8 cellular contexts compared by ENCODE assay signal in the genomic region with DNA sequence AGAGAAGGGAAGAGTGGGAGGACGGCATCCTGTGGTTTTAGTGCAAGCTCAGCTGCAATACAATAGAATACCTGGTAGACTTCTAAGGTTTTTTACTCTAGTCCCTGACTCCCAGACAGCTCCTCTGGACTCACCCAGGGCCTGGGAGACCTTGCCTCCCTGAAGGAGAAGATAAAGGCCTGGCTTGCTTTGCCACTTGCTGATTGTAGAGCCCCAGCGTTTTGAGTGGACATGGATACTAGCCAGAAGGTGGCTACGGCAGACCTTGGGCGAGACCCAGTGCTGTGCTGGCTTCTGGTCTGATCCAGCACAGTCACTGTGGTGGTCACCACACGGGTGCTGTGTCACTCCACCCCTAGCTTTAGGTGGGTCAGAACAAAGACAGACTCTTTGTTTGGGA.
"Had no signal": no experiment of that assay in that cellular context is flagged by ENCODE, and none has a peak within 500 bp of the region (broad histone marks: within the 10 kb centered on the region; RNA-seq: fewer than 3 reads in every experiment).

No MANE protein-coding gene starts in this region.

- H2AFZ ChIP-seq: GM23338 had no signal

- H3K9me3 ChIP-seq: HAP-1 had no signal

- H3K4me2 ChIP-seq: GM23338 had no signal

- ATAC-seq: GM23338, HCT116, K562 had no signal

- H3K4me1 ChIP-seq: HAP-1 had no signal

- DNase-seq: H7, IMR-90, KG1 had no signal

- H3K36me3 ChIP-seq: HAP-1 had no signal

- H3K4me3 ChIP-seq: GM23338, HAP-1, K562 had no signal

- FAIRE-seq: HTR-8/SVneo, K562 had no signal
